ENCODE assay signal across 15 cellular contexts in genomic region chr14:83816755-83817154, GRCh38.
DNase-seq lines count a peak whose midpoint lies in the region; ATAC-seq and TF ChIP-seq lines count a peak whose summit lies in the region.
"Had no signal": no experiment of that assay in that cellular context is flagged by ENCODE, and none has a peak within 500 bp of the region (broad histone marks: within the 10 kb centered on the region; RNA-seq: fewer than 3 reads in every experiment).

No MANE protein-coding gene starts in this region.

- DNase-seq in HEK293T (ENCODE audit: extremely low spot score) (peak; percentile 3), RPMI7951 (ENCODE audit: low read depth) (peak; percentile 37), fibroblast of peridontal ligament (ENCODE audit: extremely low read depth) (peak; percentile 45), pulmonary artery endothelial cell (ENCODE audit: low read depth, low spot score) (peak; percentile 17), posterior vena cava (ENCODE audit: low spot score) (no peak), NCI-H82 (lab: John Stamatoyannopoulos, UW) (no peak), NCI-H2081 (lab: John Stamatoyannopoulos, UW) (no peak), left ventricle myocardium superior (no peak)
- DNase-seq: activated naive CD8-positive, alpha-beta T cell treated with anti-CD3 and anti-CD28 coated beads, Interleukin-2, amount 10 ng/mL, durations not matched to agents 7 days and 5 days; central memory CD4-positive, alpha-beta T cell; natural killer cell; NCI-H1694 treated with DMSO at 0.1 percent for 48 hours; stimulated activated naive CD4-positive, alpha-beta T cell; transverse colon had no signal

- POLR2A ChIA-PET in HEK293T (lab: Yijun Ruan, JAX), result no interaction called here

- no peak for ATAC-seq in left ventricle myocardium superior
- ATAC-seq: gastroesophageal sphincter, natural killer cell had no signal

- CTCF ChIA-PET in HEK293T (lab: Yijun Ruan, JAX), result no interaction called here

- intact Hi-C loops in posterior vena cava (cut with DNase I) (no loop called here), left ventricle myocardium superior (cut with micrococcal nuclease) (no loop called here)

TF ChIP-seq in HEK293T, 16 proteins besides CTCF, POLR2A, EP300 and RAD21:
- no peak for TF ChIP-seq FOXK2 (IDR thresholded peaks at IDR 0.05)
- no peak for TF ChIP-seq HDGF (IDR thresholded peaks at IDR 0.05; ENCODE audit: borderline replicate concordance)
- no peak for TF ChIP-seq CTBP1 (IDR thresholded peaks at IDR 0.05; ENCODE audit: borderline replicate concordance)

Comparison
In these comparisons a context has a peak if more than half of its experiments do, and no peak if none do; other contexts are left out.
1. DNase-seq: peak in HEK293T (single experiment), RPMI7951 (single experiment), fibroblast of peridontal ligament (single experiment) and pulmonary artery endothelial cell (single experiment); none in posterior vena cava (single experiment), NCI-H82 (single experiment), NCI-H2081 (0 of 2) and left ventricle myocardium superior (single experiment).